In genomic region chr12:59066445-59066844, GRCh38 we compare ENCODE assay signal across 25 cellular contexts.
A peak's percentile ranks its signal among the peaks of the same experiment; 100 is the strongest.
DNase-seq lines count a peak whose midpoint lies in the region; ATAC-seq, FAIRE-seq and TF ChIP-seq lines count a peak whose summit lies in the region.
"Had no signal": no experiment of that assay in that cellular context is flagged by ENCODE, and none has a peak within 500 bp of the region (broad histone marks: within the 10 kb centered on the region; RNA-seq: fewer than 3 reads in every experiment).

No MANE protein-coding gene starts in this region.

- no peaks in the 10 kb centered on the region for H3K36me3 ChIP-seq in kidney epithelial cell (ENCODE audit: control insufficient read depth, insufficient read depth, low read length)
- H3K36me3 ChIP-seq: BE2C, spleen, thyroid gland had no signal

- ATAC-seq in HG02973 (IDR thresholded peaks at IDR 0.05; ENCODE audit: unreplicated experiment) (no peak), HG02610 (IDR thresholded peaks at IDR 0.05; ENCODE audit: unreplicated experiment) (no peak)

- DNase-seq in NCI-H2196 (lab: John Stamatoyannopoulos, UW; ENCODE audit: unreplicated experiment) (peak; percentile 28), NCI-H2196 treated with DMSO at 0.1 percent for 48 hours (lab: John Stamatoyannopoulos, UW; ENCODE audit: unreplicated experiment) (no peak), amniotic epithelial cell (ENCODE audit: low read depth) (peak; percentile 24), kidney epithelial cell (ENCODE audit: low read depth) (peak; percentile 57), urothelium cell line (ENCODE audit: low spot score) (peak; percentile 28), C1 segment of cervical spinal cord (lab: John Stamatoyannopoulos, UW) (no peak)
- DNase-seq: activated CD4-positive, alpha-beta T cell treated with anti-CD3 and anti-CD28 coated beads for 1 hour; activated naive CD4-positive, alpha-beta T cell treated with Interleukin-2 at 50 U/mL for 16 hours; activated T-cell treated with anti-CD3 and anti-CD28 coated beads, Interleukin-2, amount 50 U/mL, for 48 hours; BE2C; GOT3; NCI-H1436 treated with DMSO at 0.1 percent for 48 hours; NCI-H82; retina; SIG-M5; spleen; stimulated activated CD4-positive, alpha-beta T cell treated with anti-CD3 and anti-CD28 coated beads, Interleukin-4, amount 100 ng/mL, for 24 hours; T-helper 1 cell; thyroid gland had no signal

- FAIRE-seq in urothelium cell line (lab: Jason Lieb, UNC) = no peak
- FAIRE-seq: A549, frontal cortex, TTC549 had no signal

- TF ChIP-seq CTCF in kidney epithelial cell (IDR thresholded peaks at IDR 0.05; ENCODE audit: insufficient read depth, low read length, poor library complexity, severe bottlenecking) = no peak

- H3K4me3 ChIP-seq in kidney epithelial cell (ENCODE audit: low read depth, low read length) = no peak overlapping the region
- H3K4me3 ChIP-seq: A549, lung, spleen, thyroid gland had no signal

- H3K27me3 ChIP-seq in kidney epithelial cell (ENCODE audit: control insufficient read depth, insufficient read depth, low read length) = no peaks in the 10 kb centered on the region
- H3K27me3 ChIP-seq: BE2C, spleen, thyroid gland had no signal

Comparison
In these comparisons a context has a peak if more than half of its experiments do, and no peak if none do; other contexts are left out.
1. DNase-seq: peak in NCI-H2196 (single experiment), amniotic epithelial cell (single experiment), kidney epithelial cell (single experiment) and urothelium cell line (single experiment); none in NCI-H2196 treated with DMSO at 0.1 percent for 48 hours (single experiment) and C1 segment of cervical spinal cord (0 of 14).